In the genomic region with DNA sequence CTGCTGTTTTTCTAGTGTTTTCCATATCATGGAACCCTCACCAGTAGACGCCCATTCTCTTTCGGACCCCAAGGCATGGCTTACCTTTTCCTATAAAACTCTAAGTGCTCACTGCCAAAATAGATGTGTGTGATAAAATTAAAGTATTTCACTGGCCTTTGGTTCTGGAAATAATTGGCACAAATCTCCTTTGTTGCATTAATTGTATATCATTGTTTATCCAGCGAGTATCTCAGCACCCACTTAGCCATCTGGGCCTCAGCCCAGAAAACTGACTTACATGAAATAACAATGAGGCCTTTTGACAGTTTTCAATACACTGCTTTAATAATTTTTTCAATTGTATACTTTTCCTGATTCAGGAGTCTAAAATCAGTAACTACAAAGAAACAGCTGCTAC, we compare ENCODE assay signal across 21 cellular contexts.
"Had no signal": no experiment of that assay in that cellular context is flagged by ENCODE, and none has a peak within 500 bp of the region (broad histone marks: within the 10 kb centered on the region; RNA-seq: fewer than 3 reads in every experiment).

No MANE protein-coding gene starts in this region.

- H3K4me1 Mint-ChIP-seq: activated CD4-positive, alpha-beta T cell treated with anti-CD3 and anti-CD28 coated beads, Interleukin-2, amount 10 ng/mL, durations not matched to agents 7 days and 5 days; central memory CD8-positive, alpha-beta T cell; mesothelial cell of epicardium had no signal

- H3K27ac Mint-ChIP-seq: activated CD4-positive, alpha-beta T cell treated with anti-CD3 and anti-CD28 coated beads, Interleukin-2, amount 10 ng/mL, durations not matched to agents 7 days and 5 days; activated CD8-positive, alpha-beta T cell treated with anti-CD3 and anti-CD28 coated beads, Interleukin-2, amount 10 ng/mL, durations not matched to agents 7 days and 5 days; mesothelial cell of epicardium; natural killer cell treated with Interleukin-12 subunit alpha and Interleukin-12 subunit beta and Interleukin-15 and Interleukin-18, amount 100 ng/mL, for 72 hours had no signal

- DNase-seq: activated CD4-positive, alpha-beta T cell treated with anti-CD3 and anti-CD28 coated beads, Interleukin-2, amount 10 ng/mL, durations not matched to agents 7 days and 5 days; activated CD8-positive, alpha-beta T cell treated with anti-CD3 and anti-CD28 coated beads, Interleukin-2, amount 10 ng/mL, durations not matched to agents 7 days and 5 days; activated effector memory CD4-positive, alpha-beta T cell treated with Interleukin-2 at 50 U/mL for 16 hours; activated naive CD4-positive, alpha-beta T cell treated with anti-CD3 and anti-CD28 coated beads, Interleukin-2, amount 50 U/mL, for 16 hours; activated T-cell treated with anti-CD3 and anti-CD28 coated beads, Interleukin-2, amount 50 U/mL, for 4 hours; aorta; effector CD4-positive, alpha-beta T cell; heart right ventricle; left lung; posterior cingulate gyrus; right cardiac atrium; stimulated activated naive CD8-positive, alpha-beta T cell treated with anti-CD3 and anti-CD28 coated beads, Interleukin-15, Interleukin-2, amounts not matched to agents 100 U/mL and 50 U/mL, for 24 hours; substantia nigra; trophoblast cell had no signal

- H3K9me3 Mint-ChIP-seq: activated CD4-positive, alpha-beta T cell treated with anti-CD3 and anti-CD28 coated beads, Interleukin-2, amount 10 ng/mL, durations not matched to agents 7 days and 5 days; activated T-cell treated with anti-CD3 and anti-CD28 coated beads, Interleukin-2, amount 50 U/mL, for 4 hours; central memory CD8-positive, alpha-beta T cell; mesothelial cell of epicardium; natural killer cell treated with Interleukin-12 subunit alpha and Interleukin-12 subunit beta and Interleukin-15 and Interleukin-18, amount 100 ng/mL, for 72 hours had no signal

- ATAC-seq: activated CD4-positive, CD25-positive, alpha-beta regulatory T cell treated with anti-CD3 and anti-CD28 coated beads, Interleukin-2, amount 50 U/mL, for 24 hours; activated CD8-positive, alpha-beta T cell treated with anti-CD3 and anti-CD28 coated beads, Interleukin-2, amount 10 ng/mL, durations not matched to agents 7 days and 5 days; activated T-cell treated with anti-CD3 and anti-CD28 coated beads, Interleukin-2, amount 50 U/mL, for 4 hours; esophagus mucosa; heart right ventricle; left lung; natural killer cell treated with Interleukin-12 subunit alpha and Interleukin-12 subunit beta and Interleukin-15 and Interleukin-18, amount 100 ng/mL, for 72 hours; right cardiac atrium; stimulated activated naive CD8-positive, alpha-beta T cell treated with anti-CD3 and anti-CD28 coated beads, Interleukin-15, Interleukin-2, amounts not matched to agents 100 U/mL and 50 U/mL, for 24 hours had no signal

- H3K4me1 ChIP-seq: vagina had no signal

- H3K4me3 ChIP-seq: coronary artery, heart right ventricle, left lung, vagina had no signal

- H3K36me3 ChIP-seq: heart right ventricle, left lung, vagina had no signal

- H3K27me3 ChIP-seq: heart right ventricle, left lung, vagina had no signal

- H3K9me3 ChIP-seq: heart right ventricle, left lung, vagina had no signal

- H3K4me3 Mint-ChIP-seq: activated CD4-positive, alpha-beta T cell treated with anti-CD3 and anti-CD28 coated beads, Interleukin-2, amount 10 ng/mL, durations not matched to agents 7 days and 5 days; activated CD8-positive, alpha-beta T cell treated with anti-CD3 and anti-CD28 coated beads, Interleukin-2, amount 10 ng/mL, durations not matched to agents 7 days and 5 days; activated T-cell treated with anti-CD3 and anti-CD28 coated beads, Interleukin-2, amount 50 U/mL, for 4 hours; central memory CD8-positive, alpha-beta T cell; mesothelial cell of epicardium; natural killer cell treated with Interleukin-12 subunit alpha and Interleukin-12 subunit beta and Interleukin-15 and Interleukin-18, amount 100 ng/mL, for 72 hours had no signal

- H3K36me3 Mint-ChIP-seq: mesothelial cell of epicardium; natural killer cell treated with Interleukin-12 subunit alpha and Interleukin-12 subunit beta and Interleukin-15 and Interleukin-18, amount 100 ng/mL, for 72 hours had no signal
